ENCODE assay signal across 24 cellular contexts in the genomic region with DNA sequence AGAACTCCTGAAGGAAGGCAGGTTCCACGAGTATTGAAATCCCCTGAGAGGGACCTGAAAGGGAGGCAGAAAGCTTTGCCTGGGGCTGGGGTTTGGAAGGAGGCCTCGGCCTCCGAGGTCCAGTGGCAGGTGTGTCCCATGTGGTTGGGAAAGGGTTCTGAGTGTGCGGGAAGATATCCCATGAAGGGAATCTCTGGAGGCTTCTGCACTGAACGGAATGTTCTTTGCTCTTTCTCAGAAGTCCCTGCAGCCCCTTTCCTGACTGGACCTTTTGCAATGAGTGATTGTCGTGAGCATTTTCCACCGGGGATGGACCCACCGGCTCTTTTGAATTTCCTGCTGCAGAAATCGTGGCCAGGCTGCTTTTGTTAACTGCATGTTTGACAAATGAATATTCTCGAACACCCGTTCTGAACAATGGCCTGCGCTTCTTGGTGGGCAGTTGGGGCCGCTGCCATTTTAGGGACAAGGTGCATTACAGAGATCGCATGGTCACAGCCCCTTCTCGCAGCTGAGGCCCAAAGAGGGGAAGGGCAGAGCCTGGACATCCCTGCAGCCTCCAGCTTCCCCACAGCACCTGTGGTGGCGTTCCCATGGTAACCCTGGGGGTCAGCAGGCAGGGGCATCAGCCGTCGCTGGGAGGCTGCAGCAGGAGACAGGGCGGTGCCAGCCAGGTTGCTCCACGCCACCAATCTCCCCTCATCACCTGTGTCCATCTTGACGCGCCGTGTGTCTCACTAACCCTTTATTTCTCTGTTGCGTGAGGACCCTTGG. TPM values are rescaled to one million over a fixed set of nuclear protein-coding genes. Genes with fewer than 3 reads are reported as not detected.
"Had no signal": no experiment of that assay in that cellular context is flagged by ENCODE, and none has a peak within 500 bp of the region (broad histone marks: within the 10 kb centered on the region; RNA-seq: fewer than 3 reads in every experiment).

No MANE protein-coding gene starts in this region.

- H3K4me3 Mint-ChIP-seq: activated CD4-positive, alpha-beta memory T cell treated with anti-CD3 and anti-CD28 coated beads for 36 hours; activated CD4-positive, alpha-beta T cell treated with anti-CD3 and anti-CD28 coated beads, Interleukin-2, amount 10 ng/mL, durations not matched to agents 7 days and 5 days; activated naive CD4-positive, alpha-beta T cell treated with anti-CD3 and anti-CD28 coated beads for 36 hours; activated naive CD8-positive, alpha-beta T cell; activated T-cell treated with anti-CD3 and anti-CD28 coated beads, Interleukin-2, amount 50 U/mL, for 4 hours had no signal

- H3K27ac Mint-ChIP-seq: activated CD4-positive, alpha-beta memory T cell treated with anti-CD3 and anti-CD28 coated beads for 36 hours; activated CD4-positive, alpha-beta T cell treated with anti-CD3 and anti-CD28 coated beads, Interleukin-2, amount 10 ng/mL, durations not matched to agents 7 days and 5 days; activated naive CD4-positive, alpha-beta T cell treated with anti-CD3 and anti-CD28 coated beads for 36 hours; activated naive CD8-positive, alpha-beta T cell had no signal

- H3K27me3 Mint-ChIP-seq: activated CD4-positive, alpha-beta T cell treated with anti-CD3 and anti-CD28 coated beads, Interleukin-2, amount 10 ng/mL, durations not matched to agents 7 days and 5 days; activated naive CD8-positive, alpha-beta T cell had no signal

- H3K9me3 Mint-ChIP-seq: activated CD4-positive, alpha-beta memory T cell treated with anti-CD3 and anti-CD28 coated beads for 36 hours; activated CD4-positive, alpha-beta T cell treated with anti-CD3 and anti-CD28 coated beads, Interleukin-2, amount 10 ng/mL, durations not matched to agents 7 days and 5 days; activated naive CD4-positive, alpha-beta T cell treated with anti-CD3 and anti-CD28 coated beads for 36 hours; activated T-cell treated with anti-CD3 and anti-CD28 coated beads, Interleukin-2, amount 50 U/mL, for 4 hours had no signal

- H2AFZ ChIP-seq: PC-9 had no signal

- H3K27ac ChIP-seq: brain microvascular endothelial cell, cardiac muscle cell, PC-9, VCaP had no signal

- H3K4me3 ChIP-seq: cardiac muscle cell, PC-9 had no signal

- H3K4me1 Mint-ChIP-seq: activated CD4-positive, alpha-beta T cell treated with anti-CD3 and anti-CD28 coated beads, Interleukin-2, amount 10 ng/mL, durations not matched to agents 7 days and 5 days had no signal

- H3K27me3 ChIP-seq: brain microvascular endothelial cell, cardiac muscle cell had no signal

- H3K4me2 ChIP-seq: PC-9, SK-N-SH had no signal

- DNase-seq: activated CD4-positive, alpha-beta memory T cell treated with anti-CD3 and anti-CD28 coated beads for 36 hours; activated CD4-positive, alpha-beta T cell treated with anti-CD3 and anti-CD28 coated beads, Interleukin-2, amount 10 ng/mL, durations not matched to agents 7 days and 5 days; activated CD4-positive, CD25-positive, alpha-beta regulatory T cell; activated CD8-positive, alpha-beta memory T cell treated with anti-CD3 and anti-CD28 coated beads for 24 hours; activated gamma-delta T cell; activated naive CD4-positive, alpha-beta T cell treated with anti-CD3 and anti-CD28 coated beads for 36 hours; activated T-cell treated with anti-CD3 and anti-CD28 coated beads, Interleukin-2, amount 50 U/mL, for 4 hours; brain microvascular endothelial cell; Kasumi-1; KBM-7; NCI-H1048; NCI-H1694; NCI-H2029; NCI-H2107; NCI-H345; NCI-H510A; NCI-H526 treated with DMSO at 0.1 percent for 48 hours; PC-9; SK-N-SH; T-helper 1 cell had no signal

- H3K36me3 ChIP-seq: brain microvascular endothelial cell, cardiac muscle cell had no signal

- H3K36me3 Mint-ChIP-seq: activated CD4-positive, alpha-beta memory T cell treated with anti-CD3 and anti-CD28 coated beads for 36 hours; activated naive CD8-positive, alpha-beta T cell had no signal

- H3K9ac ChIP-seq: SK-N-SH had no signal

- H3K9me3 ChIP-seq: SK-N-SH had no signal

RNA-seq across cellular contexts. Expression of gene HTRA3, which starts 18.3 kb away (rescaled TPM):
- total RNA-seq: activated CD4-positive, alpha-beta memory T cell treated with anti-CD3 and anti-CD28 coated beads for 36 hours; activated CD4-positive, alpha-beta T cell treated with anti-CD3 and anti-CD28 coated beads, Interleukin-2, amount 10 ng/mL, durations not matched to agents 7 days and 5 days; activated naive CD4-positive, alpha-beta T cell treated with anti-CD3 and anti-CD28 coated beads for 36 hours; activated T-cell treated with anti-CD3 and anti-CD28 coated beads, Interleukin-2, amount 50 U/mL, for 4 hours; T-helper 2 cell treated with Interferon-gamma antibody and Interleukin-4, amounts not matched to agents 100 ng/mL and 5 ng/mL, for 36 hours had no signal
